ENCODE assay signal across 8 cellular contexts in the genomic region with DNA sequence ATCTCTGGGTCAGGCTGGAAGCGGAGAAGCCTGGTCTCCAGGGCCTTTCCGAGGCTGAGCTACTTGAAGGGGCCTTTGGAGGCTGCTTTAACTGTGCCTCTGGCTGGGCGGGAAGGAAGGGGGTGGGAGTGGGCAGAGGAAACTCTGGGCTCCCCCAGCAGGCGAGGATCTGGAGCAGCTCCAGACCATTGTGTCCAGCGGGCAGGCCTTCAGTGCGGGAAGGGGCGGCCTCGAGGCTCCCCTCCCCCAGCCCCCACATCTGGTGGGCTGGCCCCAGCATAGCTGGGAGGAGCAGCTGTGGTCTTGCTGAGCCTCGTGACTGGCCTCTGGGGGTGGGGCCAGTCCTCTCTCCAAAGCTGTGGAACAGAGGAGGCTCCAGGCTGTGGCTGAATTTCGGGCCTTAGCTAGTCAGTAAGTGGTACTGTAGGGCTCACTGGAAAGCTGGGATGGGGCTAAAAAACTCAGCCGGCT. TPM values are rescaled to one million over a fixed set of nuclear protein-coding genes. Genes with fewer than 3 reads are reported as not detected.
DNase-seq lines count a peak whose midpoint lies in the region; ATAC-seq lines count a peak whose summit lies in the region.

No MANE protein-coding gene starts in this region.

- H3K4me1 Mint-ChIP-seq in activated CD8-positive, alpha-beta T cell treated with anti-CD3 and anti-CD28 coated beads, Interleukin-2, amount 10 ng/mL, durations not matched to agents 7 days and 5 days (ENCODE audit: low read depth), result peaks cover 28% of the 10 kb centered on the region

- DNase-seq in G401 (ENCODE audit: low spot score) (peak; percentile 46), amygdala (lab: John Stamatoyannopoulos, UW) (peak in 51 of 56 donors; percentile 19 to 88 (median 67)), right cardiac atrium (peak; percentile 91 to 96 (median 95)), renal cortical epithelial cell (ENCODE audit: low read depth) (peak; percentile 17), OCI-M2 (lab: John Stamatoyannopoulos, UW; ENCODE audit: unreplicated experiment) (no peak)
- DNase-seq in activated CD8-positive, alpha-beta T cell treated with anti-CD3 and anti-CD28 coated beads, Interleukin-2, amount 10 ng/mL, durations not matched to agents 7 days and 5 days, result no peak
- no peak for DNase-seq in activated CD8-positive, alpha-beta memory T cell treated with anti-CD3 and anti-CD28 coated beads, Interleukin-2, amount 50 U/mL, for 4 hours

- in situ Hi-C loops in G401 (cut with HindIII; ENCODE audit: low sequenced_read_pairs), result no loop called here

- H3K4me3 Mint-ChIP-seq in activated CD8-positive, alpha-beta T cell treated with anti-CD3 and anti-CD28 coated beads, Interleukin-2, amount 10 ng/mL, durations not matched to agents 7 days and 5 days, result no peak overlapping the region

- no peaks in the 10 kb centered on the region for H3K27me3 ChIP-seq in right cardiac atrium (ENCODE audit: control insufficient read depth, insufficient read depth)

- WGBS in right cardiac atrium, result 29% methylated on average over 11 of the region's 11 CpGs

- CTCF ChIA-PET in activated CD8-positive, alpha-beta T cell treated with anti-CD3 and anti-CD28 coated beads, Interleukin-2, amount 10 ng/mL, durations not matched to agents 7 days and 5 days (lab: Charles Lee), result interaction anchor here (0.8 to 12.9 kb wide), 3 partner anchors 11 to 17 kb away, joined by 3 to 301 read pairs (median 4); no protein-coding TSS in a partner anchor

- H3K27ac ChIP-seq in right cardiac atrium (ENCODE audit: low read length), result peak overlapping the region; percentile 82

- H3K4me1 ChIP-seq in right cardiac atrium (ENCODE audit: control insufficient read depth, insufficient read depth, low read length), result peaks cover 7% of the 10 kb centered on the region

- no peaks in the 10 kb centered on the region for H3K9me3 ChIP-seq in right cardiac atrium (ENCODE audit: control insufficient read depth, low read length)

- H3K9me3 Mint-ChIP-seq in activated CD8-positive, alpha-beta T cell treated with anti-CD3 and anti-CD28 coated beads, Interleukin-2, amount 10 ng/mL, durations not matched to agents 7 days and 5 days (ENCODE audit: insufficient read depth), result no peaks in the 10 kb centered on the region

- peaks cover 8% of the 10 kb centered on the region for H3K36me3 Mint-ChIP-seq in activated CD8-positive, alpha-beta T cell treated with anti-CD3 and anti-CD28 coated beads, Interleukin-2, amount 10 ng/mL, durations not matched to agents 7 days and 5 days (ENCODE audit: low read depth)

- H3K27ac Mint-ChIP-seq in activated CD8-positive, alpha-beta T cell treated with anti-CD3 and anti-CD28 coated beads, Interleukin-2, amount 10 ng/mL, durations not matched to agents 7 days and 5 days, result no peak overlapping the region

- H3K4me3 ChIP-seq in right cardiac atrium (ENCODE audit: low read length), result peak overlapping the region; percentile 76

- POLR2A ChIA-PET in activated CD8-positive, alpha-beta T cell treated with anti-CD3 and anti-CD28 coated beads, Interleukin-2, amount 10 ng/mL, durations not matched to agents 7 days and 5 days (lab: Charles Lee), result no interaction called here

- ATAC-seq in right cardiac atrium (peak; percentile 81 to 86), GM19324 (IDR thresholded peaks at IDR 0.05; ENCODE audit: low FRiP score, unreplicated experiment) (no peak)
- no peak for ATAC-seq in activated CD8-positive, alpha-beta T cell treated with anti-CD3 and anti-CD28 coated beads, Interleukin-2, amount 10 ng/mL, durations not matched to agents 7 days and 5 days

- peaks cover 13% of the 10 kb centered on the region for H3K27me3 Mint-ChIP-seq in activated CD8-positive, alpha-beta T cell treated with anti-CD3 and anti-CD28 coated beads, Interleukin-2, amount 10 ng/mL, durations not matched to agents 7 days and 5 days (ENCODE audit: low read depth)

- intact Hi-C loops in right cardiac atrium (cut with DNase I), result no loop called here

RNA-seq across cellular contexts. Expression of a gene that starts 3.4 kb away (rescaled TPM):
- 33.3 and 78.2 TPM in 2 replicates for total RNA-seq in G401 (2014; rRNA removed; shearing (Covaris generic))
- total RNA-seq in right cardiac atrium (10 to 100 TPM; 20.8 to 39.3 (median 30.0) TPM), renal cortical epithelial cell (2.2 and 3.0 TPM in 2 replicates)
- polyA plus RNA-seq in right cardiac atrium, result 30.3 TPM
- 10 to 100 TPM; 11.0 to 12.5 TPM for total RNA-seq in activated CD8-positive, alpha-beta T cell treated with anti-CD3 and anti-CD28 coated beads, Interleukin-2, amount 10 ng/mL, durations not matched to agents 7 days and 5 days

RNA-seq across cellular contexts. Expression of a gene that starts 41.1 kb away (rescaled TPM):
- total RNA-seq in G401 (2014; rRNA removed; shearing (Covaris generic)), result 9.8 and 16.5 TPM in 2 replicates
- total RNA-seq in right cardiac atrium, result 100 to 1,000 TPM in 2 of 4 donors, 10 to 100 TPM in 2; 50.2 to 238 (median 85.2) TPM
- polyA plus RNA-seq in right cardiac atrium, result 417 TPM
- total RNA-seq in renal cortical epithelial cell, result 1.0 and 2.3 TPM in 2 replicates
- 1 to 10 TPM; 4.3 to 5.6 TPM for total RNA-seq in activated CD8-positive, alpha-beta T cell treated with anti-CD3 and anti-CD28 coated beads, Interleukin-2, amount 10 ng/mL, durations not matched to agents 7 days and 5 days

RNA-seq across cellular contexts. Expression of a gene that starts 58.7 kb away (rescaled TPM):
- 1.6 and 3.0 TPM in 2 replicates for total RNA-seq in G401 (2014; rRNA removed; shearing (Covaris generic))
- total RNA-seq in right cardiac atrium (10 to 100 TPM; 14.6 to 19.4 (median 16.3) TPM), renal cortical epithelial cell (14.8 and 58.1 TPM in 2 replicates)
- polyA plus RNA-seq in right cardiac atrium, result 15.2 TPM
- total RNA-seq in activated CD8-positive, alpha-beta T cell treated with anti-CD3 and anti-CD28 coated beads, Interleukin-2, amount 10 ng/mL, durations not matched to agents 7 days and 5 days, result 1 to 10 TPM; 7.8 to 8.8 TPM

RNA-seq across cellular contexts. Expression of a gene that starts 59.6 kb away (rescaled TPM):
- 54.7 and 72.2 TPM in 2 replicates for total RNA-seq in G401 (2014; rRNA removed; shearing (Covaris generic))
- total RNA-seq in right cardiac atrium (10 to 100 TPM; 24.8 to 30.2 (median 26.9) TPM), renal cortical epithelial cell (59.6 and 113 TPM in 2 replicates)
- polyA plus RNA-seq in right cardiac atrium, result 33.0 TPM
- total RNA-seq in activated CD8-positive, alpha-beta T cell treated with anti-CD3 and anti-CD28 coated beads, Interleukin-2, amount 10 ng/mL, durations not matched to agents 7 days and 5 days, result 10 to 100 TPM; 28.8 to 31.1 TPM

Comparison
In these comparisons a context has a peak if more than half of its experiments do, and no peak if none do; other contexts are left out.
1. DNase-seq: peak in G401 (single experiment), amygdala (51 of 56), right cardiac atrium (3 of 3) and renal cortical epithelial cell (single experiment); none in activated CD8-positive, alpha-beta T cell treated with anti-CD3 and anti-CD28 coated beads, Interleukin-2, amount 10 ng/mL, durations not matched to agents 7 days and 5 days (single experiment), activated CD8-positive, alpha-beta memory T cell treated with anti-CD3 and anti-CD28 coated beads, Interleukin-2, amount 50 U/mL, for 4 hours (single experiment) and OCI-M2 (single experiment).
2. ATAC-seq: peak in right cardiac atrium (2 of 2); none in activated CD8-positive, alpha-beta T cell treated with anti-CD3 and anti-CD28 coated beads, Interleukin-2, amount 10 ng/mL, durations not matched to agents 7 days and 5 days (single experiment) and GM19324 (single experiment).